In the genomic region with DNA sequence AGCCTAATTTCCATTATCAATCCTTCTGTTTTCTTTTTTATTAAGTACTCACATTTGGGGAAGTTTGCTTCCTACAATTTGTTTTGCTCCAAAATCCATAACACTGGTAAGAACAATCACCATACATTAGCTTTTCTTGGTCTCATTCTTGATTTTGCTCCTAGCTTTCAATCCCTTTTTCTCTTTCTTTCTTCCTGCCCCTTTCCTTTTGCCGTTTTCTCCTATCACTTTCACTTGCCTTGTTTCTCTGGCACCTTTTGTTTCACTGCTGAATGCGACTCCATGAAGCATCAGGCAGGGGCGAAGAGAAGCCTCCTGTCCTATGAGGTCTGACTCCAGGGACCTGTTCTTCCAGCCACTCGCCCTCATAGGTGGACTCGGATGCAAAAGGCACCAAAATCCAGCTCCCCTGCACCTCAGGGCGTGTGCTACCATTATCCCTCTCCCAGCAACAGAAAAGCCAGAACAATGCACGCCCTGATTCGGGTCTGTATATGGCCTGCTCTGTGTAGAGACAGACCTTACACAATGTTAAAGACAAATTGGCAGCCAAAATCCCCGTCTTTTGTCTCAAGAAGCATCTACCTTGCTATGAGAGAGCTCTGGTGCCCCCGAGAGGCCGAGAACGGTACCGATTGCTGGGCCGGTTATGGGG, we compare ENCODE assay signal across 8 cellular contexts.
DNase-seq lines count a peak whose midpoint lies in the region; ATAC-seq and TF ChIP-seq lines count a peak whose summit lies in the region.

No MANE protein-coding gene starts in this region.

- H3K4ac ChIP-seq in IMR-90 (ENCODE audit: low read depth, low read length): no peak overlapping the region

- H4K20me1 ChIP-seq in DND-41 (ENCODE audit: insufficient read depth, low read length) (no peaks in the 10 kb centered on the region), IMR-90 (ENCODE audit: insufficient read depth, low read length) (no peaks in the 10 kb centered on the region)

- no peak overlapping the region for H2AFZ ChIP-seq in DND-41 (ENCODE audit: low read depth, low read length)
- peak overlapping the region; percentile 36 for H2AFZ ChIP-seq in IMR-90 (replicated peaks; ENCODE audit: low read length, poor library complexity)

- H4K8ac ChIP-seq in IMR-90 (ENCODE audit: low read depth in 2 of 2, low read length in 2 of 2): no peak overlapping the region

- H3K27ac Mint-ChIP-seq in stimulated activated naive CD8-positive, alpha-beta T cell treated with anti-CD3 and anti-CD28 coated beads, Interleukin-15, amount 100 ng/mL, for 72 hours: no peak overlapping the region

- H2AK5ac ChIP-seq in IMR-90 (ENCODE audit: low read depth, low read length): no peak overlapping the region

- H3K4me2 ChIP-seq in DND-41 (ENCODE audit: insufficient read depth, low read length) (no peak overlapping the region), IMR-90 (ENCODE audit: low read depth, low read length) (peak overlapping the region; percentile 5; the same call in 1 of the 2 replicates)

- peak; percentile 70 for TF ChIP-seq RAD21 in IMR-90 (IDR thresholded peaks at IDR 0.05; ENCODE audit: low read length)

- WGBS in IMR-90 (ENCODE audit: extremely low coverage in 2 of 2, insufficient read length in 1 of 2), 2 experiments: 19% methylated on average over 4 of the region's 14 CpGs; no CpG with 5 or more reads in 1 of the 2 experiments

- in situ Hi-C loops in IMR-90 (cut with MboI; ENCODE audit: low sequenced_read_pairs) (no loop called here), T47D (cut with HindIII; ENCODE audit: low pct_unique_long_range_greater_than_20kb, low sequenced_read_pairs) (no loop called here)

- H3K79me1 ChIP-seq in IMR-90 (ENCODE audit: low read depth in 1 of 2, low read length in 2 of 2): no peaks in the 10 kb centered on the region

- H4K5ac ChIP-seq in IMR-90 (ENCODE audit: low read depth, low read length): no peak overlapping the region

- H3K4me1 ChIP-seq in DND-41 (ENCODE audit: insufficient read depth, low read length) (no peaks in the 10 kb centered on the region), IMR-90 (ENCODE audit: control insufficient read depth, insufficient read depth, low read length) (no peaks in the 10 kb centered on the region), NT2/D1 (ENCODE audit: insufficient read depth, insufficient read length) (no peaks in the 10 kb centered on the region)

- H4K91ac ChIP-seq in IMR-90 (ENCODE audit: insufficient read depth, low read depth, low read length): no peak overlapping the region

- no peak overlapping the region for H2BK15ac ChIP-seq in IMR-90 (ENCODE audit: low read depth, low read length)

- dilution Hi-C loops in IMR-90 (cut with HindIII; ENCODE audit: low sequenced_read_pairs, unreplicated experiment): no loop called here

- DNase-seq in DND-41 (peak; percentile 64), IMR-90 (peak; percentile 51), NT2/D1 (ENCODE audit: low read depth, low spot score) (peak; percentile 72), T47D (ENCODE audit: low read depth in 1 of 2, low spot score in 1 of 2) (peak; percentile 31 to 76), inferior parietal cortex (ENCODE audit: extremely low spot score) (peak; percentile 80)
- DNase-seq in stimulated activated naive CD8-positive, alpha-beta T cell treated with anti-CD3 and anti-CD28 coated beads, Interleukin-15, amount 100 ng/mL, for 72 hours: peak; percentile 5 to 14

- H3K9me1 ChIP-seq in IMR-90 (ENCODE audit: insufficient read depth, low read length): no peaks in the 10 kb centered on the region

- H2AK9ac ChIP-seq in IMR-90 (replicated peaks; ENCODE audit: low read depth, low read length, poor library complexity): no peak overlapping the region

- H3K36me3 ChIP-seq in DND-41 (ENCODE audit: insufficient read depth, low read length) (no peaks in the 10 kb centered on the region), IMR-90 (ENCODE audit: control insufficient read depth, insufficient read depth, low read length) (no peaks in the 10 kb centered on the region), NT2/D1 (ENCODE audit: insufficient read depth, insufficient read length, low read length) (no peaks in the 10 kb centered on the region)

- peaks cover 8% of the 10 kb centered on the region for H3K27me3 Mint-ChIP-seq in stimulated activated naive CD8-positive, alpha-beta T cell treated with anti-CD3 and anti-CD28 coated beads, Interleukin-15, amount 100 ng/mL, for 72 hours

- H2BK120ac ChIP-seq in IMR-90 (ENCODE audit: low read depth, low read length): no peak overlapping the region

- no peaks in the 10 kb centered on the region for H3K9me3 ChIP-seq in DND-41 (ENCODE audit: insufficient read depth, low read length, severe bottlenecking)
- H3K9me3 ChIP-seq in IMR-90 (ENCODE audit: control insufficient read depth, insufficient read depth, low read length): no peaks in the 10 kb centered on the region
- H3K9me3 ChIP-seq in NT2/D1 (ENCODE audit: insufficient read depth, low read length): no peaks in the 10 kb centered on the region

- H3K4me3 Mint-ChIP-seq in stimulated activated naive CD8-positive, alpha-beta T cell treated with anti-CD3 and anti-CD28 coated beads, Interleukin-15, amount 100 ng/mL, for 72 hours: no peak overlapping the region

- no peak overlapping the region for H3K14ac ChIP-seq in IMR-90 (replicated peaks; ENCODE audit: low read depth, low read length)

- no peak overlapping the region for H3K4me3 ChIP-seq in DND-41 (ENCODE audit: low read depth in 1 of 2, low read length in 2 of 2)
- H3K4me3 ChIP-seq in IMR-90 (ENCODE audit: insufficient read depth, low read depth, low read length): no peak overlapping the region
- H3K4me3 ChIP-seq in NT2/D1 (ENCODE audit: insufficient read length, low read depth): no peak overlapping the region

- intact Hi-C loops in IMR-90 (cut with micrococcal nuclease): loop anchor here (1.0 to 5.0 kb wide), 2 partner anchors 708 to 901 kb away; partner anchors contain the start of gene EPHB1

- no peak overlapping the region for H3K27ac ChIP-seq in DND-41 (ENCODE audit: low read length)
- H3K27ac ChIP-seq in IMR-90 (ENCODE audit: insufficient read depth, low read length): no peak overlapping the region

- peak; percentile 81 for TF ChIP-seq CTCF in DND-41 (IDR thresholded peaks at IDR 0.05; ENCODE audit: borderline replicate concordance, extremely low read depth, low read length, poor library complexity, severe bottlenecking)
- TF ChIP-seq CTCF in IMR-90 (conservative IDR thresholded peaks at IDR 0.05; ENCODE audit: low read depth, low read length): peak; percentile 60

- no peak overlapping the region for H3K23ac ChIP-seq in IMR-90 (ENCODE audit: low read depth, low read length)

- POLR2A ChIA-PET in IMR-90 (lab: Charles Lee; ENCODE audit: unreplicated experiment): no interaction called here

- no peak overlapping the region for H3K18ac ChIP-seq in IMR-90 (ENCODE audit: low read depth, low read length)

- H3K9ac ChIP-seq in DND-41 (ENCODE audit: low read depth, low read length) (no peak overlapping the region), IMR-90 (ENCODE audit: low read depth, low read length) (no peak overlapping the region), NT2/D1 (ENCODE audit: insufficient read length, low read depth) (no peak overlapping the region)

- H2BK20ac ChIP-seq in IMR-90 (ENCODE audit: low read depth, low read length): no peak overlapping the region

- peaks cover 6 to 10% of the 10 kb centered on the region in 2 donors for H3K9me3 Mint-ChIP-seq in stimulated activated naive CD8-positive, alpha-beta T cell treated with anti-CD3 and anti-CD28 coated beads, Interleukin-15, amount 100 ng/mL, for 72 hours

- H3K4me1 Mint-ChIP-seq in stimulated activated naive CD8-positive, alpha-beta T cell treated with anti-CD3 and anti-CD28 coated beads, Interleukin-15, amount 100 ng/mL, for 72 hours: no peaks in the 10 kb centered on the region

- no peak overlapping the region for H2BK5ac ChIP-seq in IMR-90 (ENCODE audit: low read depth, low read length, poor library complexity, severe bottlenecking)

- no TSS peak for BruUV-seq in IMR-90 (replicated peaks; lab: Mats Ljungman, UMichigan)

- H3K79me2 ChIP-seq in DND-41 (ENCODE audit: insufficient read depth, low read length): no peaks in the 10 kb centered on the region

- ATAC-seq in DND-41 (ENCODE audit: insufficient read depth, low read depth) (peak; percentile 83), GM19463 (IDR thresholded peaks at IDR 0.05; ENCODE audit: unreplicated experiment) (peak; percentile 91), IMR-90 (ENCODE audit: low read depth) (peak; percentile 95), HG02852 (IDR thresholded peaks at IDR 0.05; ENCODE audit: unreplicated experiment) (no peak)
- no peak for ATAC-seq in stimulated activated naive CD8-positive, alpha-beta T cell treated with anti-CD3 and anti-CD28 coated beads, Interleukin-15, amount 100 ng/mL, for 72 hours

- CTCF ChIA-PET in IMR-90 (lab: Yijun Ruan, JAX): interaction anchor here (0.8 to 1.7 kb wide), 5 partner anchors 13 to 903 kb away, joined by 3 to 11 read pairs (median 6); no protein-coding TSS in a partner anchor

- H3K27me3 ChIP-seq in DND-41 (ENCODE audit: insufficient read depth, low read length, poor library complexity): peaks cover 5% of the 10 kb centered on the region
- H3K27me3 ChIP-seq in IMR-90 (ENCODE audit: control insufficient read depth, insufficient read depth, low read length): peaks cover 3% of the 10 kb centered on the region; the same call in 1 of the 2 replicates
- no peaks in the 10 kb centered on the region for H3K27me3 ChIP-seq in NT2/D1 (ENCODE audit: insufficient read depth, insufficient read length)

- H3K56ac ChIP-seq in IMR-90 (ENCODE audit: extremely low read depth, insufficient read depth, low read length): no peak overlapping the region

- TF ChIP-seq POLR2A in IMR-90 (IDR thresholded peaks at IDR 0.05; ENCODE audit: low read depth, low read length): no peak

TF ChIP-seq in IMR-90, 13 proteins besides CTCF, POLR2A, EP300 and RAD21:
- no peak for TF ChIP-seq RCOR1 (IDR thresholded peaks at IDR 0.05; ENCODE audit: insufficient replicate concordance, low read length)
- TF ChIP-seq SMC3 (IDR thresholded peaks at IDR 0.05; ENCODE audit: low read depth, low read length): peak; percentile 33

Comparison
In these comparisons a context has a peak if more than half of its experiments do, and no peak if none do; other contexts are left out.
1. ATAC-seq: peak in DND-41 (single experiment), GM19463 (single experiment) and IMR-90 (single experiment); none in stimulated activated naive CD8-positive, alpha-beta T cell treated with anti-CD3 and anti-CD28 coated beads, Interleukin-15, amount 100 ng/mL, for 72 hours (single experiment) and HG02852 (single experiment).
2. DNase-seq: peak in every context shown above with its lines; median percentile 80 in inferior parietal cortex; 72 in NT2/D1; 64 in DND-41; 54 in T47D; 51 in IMR-90; 10 in stimulated activated naive CD8-positive, alpha-beta T cell treated with anti-CD3 and anti-CD28 coated beads, Interleukin-15, amount 100 ng/mL, for 72 hours.